Comparison of ENCODE assay signal across 8 cellular contexts in the genomic region with DNA sequence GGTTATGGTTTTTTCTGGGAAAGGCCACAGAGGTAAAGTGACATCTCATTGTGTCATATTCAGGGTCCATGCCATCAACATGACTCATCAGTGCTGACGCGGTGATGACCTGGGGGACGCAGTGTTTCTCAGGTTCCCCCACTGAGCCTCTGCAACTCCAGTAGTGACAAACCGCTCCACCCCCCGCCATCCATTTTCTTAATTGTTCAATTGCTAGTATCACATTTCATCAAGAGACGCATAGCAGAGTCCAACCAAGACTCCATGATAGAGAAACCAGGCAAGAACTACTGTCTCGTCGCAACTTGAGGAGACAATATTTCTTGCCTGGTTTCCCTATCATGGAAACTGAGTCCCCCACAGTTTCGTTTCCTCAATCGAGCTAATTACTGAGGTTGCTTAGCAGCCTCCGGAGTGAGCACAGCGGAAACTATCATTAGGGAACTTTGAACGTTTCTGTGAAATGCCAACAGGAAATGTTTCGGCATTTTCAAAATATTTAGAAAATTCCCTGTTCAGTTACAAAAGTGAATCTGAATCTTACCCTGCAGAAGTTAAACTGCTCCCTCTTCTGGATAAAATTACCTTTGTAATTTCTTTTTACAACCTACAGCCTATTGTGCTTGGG. TPM values are rescaled to one million over a fixed set of nuclear protein-coding genes. Genes with fewer than 3 reads are reported as not detected.
DNase-seq lines count a peak whose midpoint lies in the region; ATAC-seq, FAIRE-seq and TF ChIP-seq lines count a peak whose summit lies in the region.

No MANE protein-coding gene starts in this region.

- no peaks in the 10 kb centered on the region for H3K9me3 Mint-ChIP-seq in astrocyte (ENCODE audit: unreplicated experiment)

- H3K27ac Mint-ChIP-seq in T-helper 17 cell (peak overlapping the region; percentile 98), astrocyte (ENCODE audit: unreplicated experiment) (peak overlapping the region; percentile 88)

- H3K4me1 Mint-ChIP-seq in T-helper 17 cell: peaks cover 49% of the 10 kb centered on the region
- peaks cover 20% of the 10 kb centered on the region for H3K4me1 Mint-ChIP-seq in astrocyte (ENCODE audit: low read depth, unreplicated experiment)

- no peak for FAIRE-seq in astrocyte (lab: Jason Lieb, UNC)

- peak; percentile 39 for TF ChIP-seq CTCF in astrocyte (IDR thresholded peaks at IDR 0.05; ENCODE audit: insufficient read depth, low read depth, low read length)

- peak overlapping the region; percentile 50 for H3K4me3 ChIP-seq in astrocyte (ENCODE audit: insufficient read depth, low read depth, low read length)

- no peaks in the 10 kb centered on the region for H4K20me1 ChIP-seq in astrocyte (ENCODE audit: insufficient read depth, low read length)

- ATAC-seq in HG03354 (IDR thresholded peaks at IDR 0.05; ENCODE audit: poor library complexity, severe bottlenecking, unreplicated experiment) (peak; percentile 36), T-helper 17 cell (peak; percentile 52), HG02884 (IDR thresholded peaks at IDR 0.05; ENCODE audit: unreplicated experiment) (no peak)

- peaks cover 47% of the 10 kb centered on the region for H3K4me1 ChIP-seq in astrocyte (ENCODE audit: insufficient read depth, low read length)

- peak overlapping the region; percentile 85 for H3K4me3 Mint-ChIP-seq in T-helper 17 cell
- H3K4me3 Mint-ChIP-seq in astrocyte (ENCODE audit: unreplicated experiment): no peak overlapping the region

- H3K36me3 Mint-ChIP-seq in T-helper 17 cell (ENCODE audit: low read depth) (no peaks in the 10 kb centered on the region), astrocyte (ENCODE audit: low read depth, unreplicated experiment) (peaks cover 1% of the 10 kb centered on the region)

- peak overlapping the region; percentile 83 for H3K4me2 ChIP-seq in astrocyte (ENCODE audit: low read length)

- H3K27ac ChIP-seq in astrocyte (ENCODE audit: low read depth, low read length): peak overlapping the region; percentile 92

- peak overlapping the region; percentile 51 for H2AFZ ChIP-seq in astrocyte (ENCODE audit: low read depth, low read length)

- H3K36me3 ChIP-seq in astrocyte (ENCODE audit: insufficient read depth, low read length): no peaks in the 10 kb centered on the region

- peak; percentile 88 for DNase-seq in EL
- peak in 2 of 3 donors; percentile 36 to 58 for DNase-seq in T-helper 17 cell
- DNase-seq in astrocyte (ENCODE audit: low read depth): peak; percentile 70
- DNase-seq in inferior parietal cortex (ENCODE audit: extremely low spot score): peak; percentile 48
- peak; percentile 84 to 87 for DNase-seq in stimulated activated CD4-positive, alpha-beta T cell treated with anti-CD3 and anti-CD28 coated beads, Interleukin-15, amount 100 ng/mL, for 48 hours (ENCODE audit: low read depth in 2 of 2)
- no peak for DNase-seq in cerebellar nuclear complex (lab: John Stamatoyannopoulos, UW)

- peak overlapping the region; percentile 80 for H3K9ac ChIP-seq in astrocyte (ENCODE audit: low read length)

- H3K27me3 ChIP-seq in astrocyte (ENCODE audit: insufficient read depth, low read length): no peaks in the 10 kb centered on the region

- H3K27me3 Mint-ChIP-seq in T-helper 17 cell: no peaks in the 10 kb centered on the region
- H3K27me3 Mint-ChIP-seq in astrocyte (ENCODE audit: low read depth, unreplicated experiment): no peaks in the 10 kb centered on the region

- H3K79me2 ChIP-seq in astrocyte (ENCODE audit: insufficient read depth, low read length): no peaks in the 10 kb centered on the region

- H3K9me3 ChIP-seq in T-helper 17 cell (ENCODE audit: control insufficient read depth, low read length, poor library complexity, severe bottlenecking) (no peaks in the 10 kb centered on the region), astrocyte (ENCODE audit: insufficient read depth, low read depth, low read length) (no peaks in the 10 kb centered on the region)

RNA-seq across cellular contexts. Expression of a gene that starts 12.2 kb away (rescaled TPM):
- 10 to 100 TPM; 39.2 to 44.4 TPM for total RNA-seq in T-helper 17 cell
- 1.5 and 2.0 TPM in 2 replicates for total RNA-seq in astrocyte

RNA-seq across cellular contexts. Expression of a gene that starts 49.2 kb away (rescaled TPM):
- 10 to 100 TPM; 32.9 to 37.7 TPM for total RNA-seq in T-helper 17 cell
- total RNA-seq in astrocyte: 2.1 and 6.0 TPM in 2 replicates

Comparison
In these comparisons a context has a peak if more than half of its experiments do, and no peak if none do; other contexts are left out.
1. DNase-seq: peak in EL (single experiment), T-helper 17 cell (2 of 3), astrocyte (single experiment), inferior parietal cortex (single experiment) and stimulated activated CD4-positive, alpha-beta T cell treated with anti-CD3 and anti-CD28 coated beads, Interleukin-15, amount 100 ng/mL, for 48 hours (2 of 2); none in cerebellar nuclear complex (0 of 2).
2. RNA of a gene that starts 12.2 kb away (total RNA-seq): 39.2 to 44.4 TPM in T-helper 17 cell; 1.5 to 2.0 TPM in astrocyte; every median in the first group is over 10 times any median in the second.